13 cellular contexts compared by ENCODE assay signal in genomic region chr15:83983634-83984458, GRCh38.
DNase-seq lines count a peak whose midpoint lies in the region; ATAC-seq and TF ChIP-seq lines count a peak whose summit lies in the region.
"Had no signal": no experiment of that assay in that cellular context is flagged by ENCODE, and none has a peak within 500 bp of the region (broad histone marks: within the 10 kb centered on the region; RNA-seq: fewer than 3 reads in every experiment).

No MANE protein-coding gene starts in this region.

- DNase-seq in inferior parietal cortex (ENCODE audit: extremely low spot score) (peak; percentile 8), H4 (ENCODE audit: low spot score) (no peak), COLO829 (ENCODE audit: low spot score) (no peak), NCI-H146 (lab: John Stamatoyannopoulos, UW) (no peak), foreskin fibroblast (no peak)
- DNase-seq: activated naive CD8-positive, alpha-beta T cell treated with anti-CD3 and anti-CD28 coated beads, Interleukin-2, amount 10 ng/mL, durations not matched to agents 7 days and 5 days; DND-41; effector CD8-positive, alpha-beta T cell; naive thymus-derived CD4-positive, alpha-beta T cell had no signal

- TF ChIP-seq CTCF in foreskin fibroblast (IDR thresholded peaks at IDR 0.05; ENCODE audit: low read depth, low read length) = no peak

- no peak overlapping the region for H3K4me3 ChIP-seq in foreskin fibroblast (ENCODE audit: low read depth in 1 of 2, low read length in 2 of 2)

- ATAC-seq in GM18868 (IDR thresholded peaks at IDR 0.05; ENCODE audit: unreplicated experiment) = peak; percentile 82
- ATAC-seq in GM21723 (IDR thresholded peaks at IDR 0.05; ENCODE audit: unreplicated experiment) = peak; percentile 89
- peak; percentile 88 for ATAC-seq in HG03342 (IDR thresholded peaks at IDR 0.05; ENCODE audit: unreplicated experiment)
- ATAC-seq: HCT116; naive thymus-derived CD4-positive, alpha-beta T cell had no signal
